In genomic region chr4:94929696-94930095, GRCh38 we compare ENCODE assay signal across 26 cellular contexts.
"Had no signal": no experiment of that assay in that cellular context is flagged by ENCODE, and none has a peak within 500 bp of the region (broad histone marks: within the 10 kb centered on the region; RNA-seq: fewer than 3 reads in every experiment).

No MANE protein-coding gene starts in this region.

- ATAC-seq: naive thymus-derived CD8-positive, alpha-beta T cell; right lobe of liver; stimulated activated memory B cell treated with anti-CD40 and anti-IgM and Interleukin-4, amounts not matched to agents 10 μg/mL and 1 μg/mL and 100 μg/mL, for 72 hours; stimulated activated naive CD8-positive, alpha-beta T cell treated with anti-CD3 and anti-CD28 coated beads, Interleukin-15, amount 100 ng/mL, for 72 hours had no signal

- H3K4me1 Mint-ChIP-seq: naive thymus-derived CD8-positive, alpha-beta T cell; stimulated activated memory B cell treated with anti-CD40 and anti-IgM and Interleukin-4, amounts not matched to agents 10 μg/mL and 1 μg/mL and 100 μg/mL, for 72 hours; stimulated activated naive CD8-positive, alpha-beta T cell treated with anti-CD3 and anti-CD28 coated beads, Interleukin-15, amount 100 ng/mL, for 72 hours had no signal

- H3K27ac ChIP-seq: hepatocyte, left ventricle myocardium inferior, neural progenitor cell, neutrophil, parathyroid adenoma, right atrium auricular region, right lobe of liver, testis, thyroid gland, transverse colon, uterus had no signal

- H3K36me3 Mint-ChIP-seq: naive thymus-derived CD8-positive, alpha-beta T cell; neural progenitor cell; stimulated activated memory B cell treated with anti-CD40 and anti-IgM and Interleukin-4, amounts not matched to agents 10 μg/mL and 1 μg/mL and 100 μg/mL, for 72 hours had no signal

- H3K27ac Mint-ChIP-seq: naive thymus-derived CD8-positive, alpha-beta T cell; nephron progenitor cell; neural progenitor cell; stimulated activated memory B cell treated with anti-CD40 and anti-IgM and Interleukin-4, amounts not matched to agents 10 μg/mL and 1 μg/mL and 100 μg/mL, for 72 hours; stimulated activated naive CD8-positive, alpha-beta T cell treated with anti-CD3 and anti-CD28 coated beads, Interleukin-15, amount 100 ng/mL, for 72 hours had no signal

- H3K4me2 ChIP-seq: hepatocyte, neural progenitor cell, smooth muscle cell had no signal

- H3K9ac ChIP-seq: neural progenitor cell, parathyroid adenoma had no signal

- H3K4me3 ChIP-seq: hepatocyte, left ventricle myocardium inferior, lung, neural progenitor cell, right atrium auricular region, right lobe of liver, smooth muscle cell, testis, thyroid gland, transverse colon, uterus had no signal

- H3K79me2 ChIP-seq: hepatocyte, parathyroid adenoma had no signal

- H3K4me1 ChIP-seq: left ventricle myocardium inferior, parathyroid adenoma, right atrium auricular region, right lobe of liver, testis, thyroid gland, transverse colon had no signal

- H3K27me3 ChIP-seq: hepatocyte, neural progenitor cell, neutrophil, right atrium auricular region, right lobe of liver, testis, thyroid gland, transverse colon, uterus had no signal

- H3K36me3 ChIP-seq: left ventricle myocardium inferior, neural progenitor cell, neutrophil, right atrium auricular region, right lobe of liver, thyroid gland, transverse colon, uterus had no signal

- H3K9me3 Mint-ChIP-seq: naive thymus-derived CD8-positive, alpha-beta T cell; nephron progenitor cell; neural progenitor cell; stimulated activated memory B cell treated with anti-CD40 and anti-IgM and Interleukin-4, amounts not matched to agents 10 μg/mL and 1 μg/mL and 100 μg/mL, for 72 hours; stimulated activated naive CD8-positive, alpha-beta T cell treated with anti-CD3 and anti-CD28 coated beads, Interleukin-15, amount 100 ng/mL, for 72 hours had no signal

- H3K4me3 Mint-ChIP-seq: naive thymus-derived CD8-positive, alpha-beta T cell; nephron progenitor cell; neural progenitor cell; stimulated activated memory B cell treated with anti-CD40 and anti-IgM and Interleukin-4, amounts not matched to agents 10 μg/mL and 1 μg/mL and 100 μg/mL, for 72 hours; stimulated activated naive CD8-positive, alpha-beta T cell treated with anti-CD3 and anti-CD28 coated beads, Interleukin-15, amount 100 ng/mL, for 72 hours had no signal

- DNase-seq: islet precursor cell; left ventricle myocardium inferior; midbrain; naive thymus-derived CD8-positive, alpha-beta T cell; nephron progenitor cell; occipital lobe; right lobe of liver; stimulated activated CD4-positive, alpha-beta T cell treated with anti-CD3 and anti-CD28 coated beads, Interleukin-1b, Interleukin-23, amount 100 ng/mL, for 48 hours; stimulated activated CD4-positive, alpha-beta T cell treated with anti-CD3 and anti-CD28 coated beads, Interleukin-2, amount 100 ng/mL, for 48 hours; stimulated activated CD4-positive, alpha-beta T cell treated with anti-CD3 and anti-CD28 coated beads, Interleukin-4, amount 100 ng/mL, for 4 hours; stimulated activated CD8-positive, alpha-beta memory T cell treated with anti-CD3 and anti-CD28 coated beads, Interleukin-4, amount 100 ng/mL, for 48 hours; stimulated activated naive CD4-positive, alpha-beta T cell treated with Interleukin-2 at 50 U/mL for 16 hours; stimulated activated naive CD8-positive, alpha-beta T cell treated with anti-CD3 and anti-CD28 coated beads, Interleukin-15, amount 100 ng/mL, for 72 hours; substantia nigra; testis; thyroid gland; transverse colon; uterus had no signal

- H3K27me3 Mint-ChIP-seq: stimulated activated memory B cell treated with anti-CD40 and anti-IgM and Interleukin-4, amounts not matched to agents 10 μg/mL and 1 μg/mL and 100 μg/mL, for 72 hours; stimulated activated naive CD8-positive, alpha-beta T cell treated with anti-CD3 and anti-CD28 coated beads, Interleukin-15, amount 100 ng/mL, for 72 hours had no signal

- H3K9me3 ChIP-seq: left ventricle myocardium inferior, neutrophil, right atrium auricular region, right lobe of liver, testis, thyroid gland, transverse colon, uterus had no signal
